Comparison of ENCODE assay signal across 15 cellular contexts in genomic region chr19:4362038-4362828, GRCh38. TPM values are rescaled to one million over a fixed set of nuclear protein-coding genes. Genes with fewer than 3 reads are reported as not detected.
DNase-seq lines count a peak whose midpoint lies in the region; ATAC-seq, FAIRE-seq and TF ChIP-seq lines count a peak whose summit lies in the region.
"Had no signal": no experiment of that assay in that cellular context is flagged by ENCODE, and none has a peak within 500 bp of the region (broad histone marks: within the 10 kb centered on the region; RNA-seq: fewer than 3 reads in every experiment).

No MANE protein-coding gene starts in this region.

- H3K27me3 Mint-ChIP-seq in mesothelial cell of epicardium (ENCODE audit: low read depth) = no peaks in the 10 kb centered on the region
- H3K27me3 Mint-ChIP-seq: B cell, naive B cell had no signal

- FAIRE-seq in GM12892 (lab: Jason Lieb, UNC) = no peak

- peak; percentile 12; the same call in 1 of the 2 replicates for TF ChIP-seq POLR2A in GM12892 (IDR thresholded peaks at IDR 0.05; ENCODE audit: low read depth, low read length)
- TF ChIP-seq POLR2A in adrenal gland (IDR thresholded peaks at IDR 0.05) = no peak
- TF ChIP-seq POLR2A in gastrocnemius medialis (IDR thresholded peaks at IDR 0.05) = no peak

- H3K27me3 ChIP-seq in adrenal gland (no peaks in the 10 kb centered on the region), gastrocnemius medialis (no peaks in the 10 kb centered on the region)

- no peak overlapping the region for H3K4me3 Mint-ChIP-seq in mesothelial cell of epicardium
- H3K4me3 Mint-ChIP-seq: B cell, naive B cell had no signal

- H3K4me1 Mint-ChIP-seq in mesothelial cell of epicardium = no peaks in the 10 kb centered on the region

- in situ Hi-C loops in gastrocnemius medialis (cut with MboI; ENCODE audit: low sequenced_read_pairs in 4 of 4) = no loop called here

- H3K36me3 ChIP-seq in adrenal gland (replicated peaks in 1 of 2) (peaks cover 0 to 86% of the 10 kb centered on the region in 2 donors), gastrocnemius medialis (peaks cover 0 to 65% of the 10 kb centered on the region in 2 donors)

- H3K9me3 Mint-ChIP-seq in mesothelial cell of epicardium = no peaks in the 10 kb centered on the region
- H3K9me3 Mint-ChIP-seq: naive B cell had no signal

- intact Hi-C loops in adrenal gland (cut with DNase I) (loop anchor here in 1 of 2 donors (5.0 kb wide), 1 partner anchor 35 kb away; no protein-coding TSS in a partner anchor), gastrocnemius medialis (cut with DNase I; ENCODE audit: low total_unique reads) (no loop called here)

- H3K27ac ChIP-seq in adrenal gland = peak overlapping the region in 3 of 5 donors; percentile 75 to 83 (median 78)
- no peak overlapping the region for H3K27ac ChIP-seq in gastrocnemius medialis
- H3K27ac ChIP-seq: GM23248, SK-N-MC had no signal

- no peak overlapping the region for H3K4me3 ChIP-seq in adrenal gland
- H3K4me3 ChIP-seq in gastrocnemius medialis = no peak overlapping the region
- H3K4me3 ChIP-seq: GM23248, SK-N-MC had no signal

- 87 to 92% (median 89%) methylated on average over 18 to 34 of the region's 34 CpGs for WGBS in adrenal gland, 4 donors

- H3K4me1 ChIP-seq in adrenal gland (replicated peaks in 1 of 2) = peaks cover 13 to 18% of the 10 kb centered on the region in 2 donors
- peaks cover 0 to 6% of the 10 kb centered on the region in 2 donors for H3K4me1 ChIP-seq in gastrocnemius medialis

- DNase-seq in GM12892 (ENCODE audit: insufficient read length) (no peak), adrenal gland (peak in 3 of 7 donors; percentile 20 to 36 (median 31)), mesothelial cell of epicardium (ENCODE audit: low spot score in 2 of 2, unreplicated experiment in 2 of 2) (no peak), gastrocnemius medialis (no peak), DMS114 treated with DMSO at 0.1 percent for 48 hours (lab: John Stamatoyannopoulos, UW; ENCODE audit: unreplicated experiment) (no peak)
- DNase-seq: activated CD8-positive, alpha-beta memory T cell treated with anti-CD3 and anti-CD28 coated beads for 24 hours; activated gamma-delta T cell; GM23248; KBM-7; left cardiac atrium; naive B cell; NCI-H345 had no signal

- TF ChIP-seq CTCF in adrenal gland (IDR thresholded peaks at IDR 0.05) (no peak), mesothelial cell of epicardium (IDR thresholded peaks at IDR 0.05; ENCODE audit: unreplicated experiment) (no peak), gastrocnemius medialis (IDR thresholded peaks at IDR 0.05 in 4 of 5, conservative IDR thresholded peaks at IDR 0.05 in 1 of 5) (no peak)

- H3K27ac Mint-ChIP-seq in mesothelial cell of epicardium = peak overlapping the region; percentile 69
- H3K27ac Mint-ChIP-seq: B cell, naive B cell had no signal

- no peaks in the 10 kb centered on the region for H3K9me3 ChIP-seq in adrenal gland (replicated peaks in 1 of 3)
- H3K9me3 ChIP-seq in gastrocnemius medialis = no peaks in the 10 kb centered on the region

- ATAC-seq in gastrocnemius medialis = no peak
- ATAC-seq in HG03571 (IDR thresholded peaks at IDR 0.05; ENCODE audit: unreplicated experiment) = no peak
- ATAC-seq: left cardiac atrium had no signal

- peaks cover 7% of the 10 kb centered on the region for H3K36me3 Mint-ChIP-seq in mesothelial cell of epicardium
- H3K36me3 Mint-ChIP-seq: naive B cell had no signal

RNA-seq across cellular contexts. Expression of gene MPND, which starts 18.9 kb away (rescaled TPM):
- 14.4 TPM for polyA plus RNA-seq in GM12892 (2012; ENCODE audit: missing spikeins)
- total RNA-seq in adrenal gland (10 to 100 TPM in 6 of 8 donors, 1 to 10 TPM in 2; 8.6 to 37.5 (median 16.1) TPM), mesothelial cell of epicardium (34.6 to 42.4 TPM (median 42.2 TPM) in 3 replicates), gastrocnemius medialis (1 to 10 TPM; 2.7 to 3.1 (median 3.0) TPM)
- 10 to 100 TPM in 2 of 3 donors, 1 to 10 TPM in 1; 7.0 to 52.3 (median 38.5) TPM for polyA plus RNA-seq in adrenal gland

RNA-seq across cellular contexts. Expression of gene STAP2, which starts 23.6 kb away (rescaled TPM):
- polyA plus RNA-seq in GM12892 (2012; ENCODE audit: missing spikeins) = 9.8 TPM
- total RNA-seq in adrenal gland = 100 to 1,000 TPM in 1 of 8 donors, 10 to 100 TPM in 6, 1 to 10 TPM in 1; 8.5 to 106 (median 36.5) TPM
- polyA plus RNA-seq in adrenal gland = 10 to 100 TPM in 2 of 3 donors, 1 to 10 TPM in 1; 6.7 to 63.1 (median 39.8) TPM
- 74.0 to 79.4 TPM (median 75.3 TPM) in 3 replicates for total RNA-seq in mesothelial cell of epicardium
- 1 to 10 TPM in 2 of 4 donors, under 1 TPM in 1, not detected in 1; 0.94 to 2.1 (median 1.3) TPM for total RNA-seq in gastrocnemius medialis

RNA-seq across cellular contexts. Expression of gene SH3GL1, which starts 38.1 kb away (rescaled TPM):
- polyA plus RNA-seq in GM12892 (2012; ENCODE audit: missing spikeins) = 20.0 TPM
- total RNA-seq in adrenal gland = 100 to 1,000 TPM in 1 of 8 donors, 10 to 100 TPM in 7; 69.9 to 112 (median 87.4) TPM
- 100 to 1,000 TPM in 1 of 3 donors, 10 to 100 TPM in 2; 20.9 to 104 (median 96.4) TPM for polyA plus RNA-seq in adrenal gland
- total RNA-seq in mesothelial cell of epicardium = 89.9 to 91.7 TPM (median 90.1 TPM) in 3 replicates
- 10 to 100 TPM; 11.6 to 19.4 (median 15.8) TPM for total RNA-seq in gastrocnemius medialis

RNA-seq across cellular contexts. Expression of gene CHAF1A, which starts 40.2 kb away (rescaled TPM):
- 26.9 TPM for polyA plus RNA-seq in GM12892 (2012; ENCODE audit: missing spikeins)
- total RNA-seq in adrenal gland (10 to 100 TPM in 2 of 8 donors, 1 to 10 TPM in 6; 3.4 to 14.6 (median 8.7) TPM), mesothelial cell of epicardium (30.9 to 35.1 TPM (median 33.1 TPM) in 3 replicates), gastrocnemius medialis (10 to 100 TPM in 2 of 4 donors, 1 to 10 TPM in 2; 7.3 to 15.8 (median 9.7) TPM)
- polyA plus RNA-seq in adrenal gland = 1 to 10 TPM; 4.0 to 8.2 (median 7.3) TPM

RNA-seq across cellular contexts. Expression of gene FSD1, which starts 57.8 kb away (rescaled TPM):
- polyA plus RNA-seq in GM12892 (2012; ENCODE audit: missing spikeins) = 1.2 TPM
- total RNA-seq in adrenal gland = 1 to 10 TPM in 3 of 8 donors, under 1 TPM in 2, not detected in 3; 0.34 to 1.3 (median 1.1) TPM
- 1 to 10 TPM in 2 of 3 donors, under 1 TPM in 1; 0.46 to 7.2 (median 3.0) TPM for polyA plus RNA-seq in adrenal gland
- total RNA-seq in mesothelial cell of epicardium = 16.4 to 17.7 TPM (median 17.1 TPM) in 3 replicates
- not detected for total RNA-seq in gastrocnemius medialis
- total RNA-seq: left cardiac atrium had no signal

Comparison
In these comparisons a context has a peak if more than half of its experiments do, and no peak if none do; other contexts are left out.
1. H3K27ac ChIP-seq: peak in adrenal gland (3 of 5); none in gastrocnemius medialis (0 of 4).